In genomic region chr15:73952913-73953750, GRCh38 we compare ENCODE assay signal across 16 cellular contexts. TPM values are rescaled to one million over a fixed set of nuclear protein-coding genes. Genes with fewer than 3 reads are reported as not detected.
A peak's percentile ranks its signal among the peaks of the same experiment; 100 is the strongest.
DNase-seq lines count a peak whose midpoint lies in the region; ATAC-seq and TF ChIP-seq lines count a peak whose summit lies in the region.
"Had no signal": no experiment of that assay in that cellular context is flagged by ENCODE, and none has a peak within 500 bp of the region (broad histone marks: within the 10 kb centered on the region; RNA-seq: fewer than 3 reads in every experiment).

No MANE protein-coding gene starts in this region.

- H3K9ac ChIP-seq in muscle layer of colon (ENCODE audit: low read length) (no peak overlapping the region), endodermal cell (ENCODE audit: extremely low read depth, low read length, poor library complexity, severe bottlenecking) (no peak overlapping the region)

- peak overlapping the region; percentile 95 for H3K27ac ChIP-seq in caudate nucleus (ENCODE audit: low read depth, low read length)
- peak overlapping the region; percentile 41 for H3K27ac ChIP-seq in muscle layer of colon (ENCODE audit: low read depth, low read length)
- H3K27ac ChIP-seq in thoracic aorta = peak overlapping the region; percentile 98 to 99
- no peak overlapping the region for H3K27ac ChIP-seq in endodermal cell (ENCODE audit: low read depth, low read length)
- H3K27ac ChIP-seq: epithelial cell of prostate had no signal

- peak overlapping the region; percentile 46 for H3K27ac Mint-ChIP-seq in activated CD4-positive, alpha-beta T cell treated with anti-CD3 and anti-CD28 coated beads, Interleukin-2, amount 10 ng/mL, durations not matched to agents 7 days and 5 days
- H3K27ac Mint-ChIP-seq in endodermal cell = no peak overlapping the region

- H3K4me3 ChIP-seq in muscle layer of colon (ENCODE audit: low read depth in 1 of 2, low read length in 2 of 2) = no peak overlapping the region
- no peak overlapping the region for H3K4me3 ChIP-seq in thoracic aorta
- H3K4me3 ChIP-seq in endodermal cell (ENCODE audit: low read length) = no peak overlapping the region
- H3K4me3 ChIP-seq: gastrocnemius medialis had no signal

- 89 to 94% methylated on average over 7 to 10 of the region's 10 CpGs for WGBS in endodermal cell (ENCODE audit: insufficient coverage in 1 of 2, insufficient read length in 1 of 2), 2 experiments

- H3K36me3 ChIP-seq in muscle layer of colon (ENCODE audit: insufficient read depth, low read length) (peaks cover 18% of the 10 kb centered on the region), thoracic aorta (peaks cover 23% of the 10 kb centered on the region), endodermal cell (ENCODE audit: control insufficient read depth, insufficient read depth, low read length) (no peaks in the 10 kb centered on the region)
- H3K36me3 ChIP-seq: BE2C had no signal

- no peak for ATAC-seq in thoracic aorta (ENCODE audit: insufficient number of reproducible peaks, low FRiP score, low read depth)
- ATAC-seq in activated T-cell treated with anti-CD3 and anti-CD28 coated beads, Interleukin-2, amount 50 U/mL, for 4 hours = no peak
- ATAC-seq: activated CD4-positive, CD25-positive, alpha-beta regulatory T cell treated with anti-CD3 and anti-CD28 coated beads, Interleukin-2, amount 50 U/mL, for 24 hours; gastrocnemius medialis had no signal

- no peak for TF ChIP-seq CTCF in thoracic aorta (IDR thresholded peaks at IDR 0.05)
- no peak for TF ChIP-seq CTCF in endodermal cell (conservative IDR thresholded peaks at IDR 0.05)

- peaks cover 32% of the 10 kb centered on the region for H3K4me1 Mint-ChIP-seq in activated CD4-positive, alpha-beta T cell treated with anti-CD3 and anti-CD28 coated beads, Interleukin-2, amount 10 ng/mL, durations not matched to agents 7 days and 5 days
- peaks cover 10% of the 10 kb centered on the region for H3K4me1 Mint-ChIP-seq in endodermal cell
- peaks cover 16% of the 10 kb centered on the region for H3K4me1 Mint-ChIP-seq in activated T-cell treated with anti-CD3 and anti-CD28 coated beads, Interleukin-2, amount 50 U/mL, for 4 hours (ENCODE audit: low read depth)

- H3K9me3 ChIP-seq in muscle layer of colon (ENCODE audit: low read length) (no peaks in the 10 kb centered on the region), thoracic aorta (no peaks in the 10 kb centered on the region), endodermal cell (ENCODE audit: control insufficient read depth, low read length) (no peaks in the 10 kb centered on the region)
- H3K9me3 ChIP-seq: BE2C, gastrocnemius medialis had no signal

- H3K4me3 Mint-ChIP-seq in activated CD4-positive, alpha-beta T cell treated with anti-CD3 and anti-CD28 coated beads, Interleukin-2, amount 10 ng/mL, durations not matched to agents 7 days and 5 days = no peak overlapping the region
- H3K4me3 Mint-ChIP-seq in endodermal cell = no peak overlapping the region
- H3K4me3 Mint-ChIP-seq in activated T-cell treated with anti-CD3 and anti-CD28 coated beads, Interleukin-2, amount 50 U/mL, for 4 hours = no peak overlapping the region

- no peak for DNase-seq in activated CD4-positive, alpha-beta T cell treated with anti-CD3 and anti-CD28 coated beads, Interleukin-2, amount 10 ng/mL, durations not matched to agents 7 days and 5 days
- no peak for DNase-seq in activated CD4-positive, alpha-beta T cell treated with anti-CD3 and anti-CD28 coated beads for 1 hour
- DNase-seq in caudate nucleus (lab: John Stamatoyannopoulos, UW) = no peak
- no peak for DNase-seq in thoracic aorta (ENCODE audit: low spot score)
- DNase-seq in KG1 (lab: John Stamatoyannopoulos, UW) = no peak
- DNase-seq in endodermal cell = no peak
- DNase-seq in activated T-cell treated with anti-CD3 and anti-CD28 coated beads, Interleukin-2, amount 50 U/mL, for 4 hours = no peak
- DNase-seq: activated gamma-delta T cell treated with Interleukin-2 at 50 U/mL for 16 hours, BE2C, gastrocnemius medialis, GF-D8, NCI-H524 treated with DMSO at 0.1 percent for 48 hours, T-helper 2 cell had no signal

- no peaks in the 10 kb centered on the region for H3K27me3 Mint-ChIP-seq in activated CD4-positive, alpha-beta T cell treated with anti-CD3 and anti-CD28 coated beads, Interleukin-2, amount 10 ng/mL, durations not matched to agents 7 days and 5 days
- peaks cover 3% of the 10 kb centered on the region for H3K27me3 Mint-ChIP-seq in endodermal cell (ENCODE audit: insufficient read depth)
- no peaks in the 10 kb centered on the region for H3K27me3 Mint-ChIP-seq in activated T-cell treated with anti-CD3 and anti-CD28 coated beads, Interleukin-2, amount 50 U/mL, for 4 hours (ENCODE audit: low read depth)

- H3K9me3 Mint-ChIP-seq in activated CD4-positive, alpha-beta T cell treated with anti-CD3 and anti-CD28 coated beads, Interleukin-2, amount 10 ng/mL, durations not matched to agents 7 days and 5 days = no peaks in the 10 kb centered on the region
- H3K9me3 Mint-ChIP-seq in endodermal cell = no peaks in the 10 kb centered on the region
- no peaks in the 10 kb centered on the region for H3K9me3 Mint-ChIP-seq in activated T-cell treated with anti-CD3 and anti-CD28 coated beads, Interleukin-2, amount 50 U/mL, for 4 hours

- peaks cover 0 to 6% of the 10 kb centered on the region in 2 donors for H3K27me3 ChIP-seq in muscle layer of colon (ENCODE audit: control insufficient read depth in 1 of 2, insufficient read depth in 2 of 2, low read length in 2 of 2)
- H3K27me3 ChIP-seq in thoracic aorta (replicated peaks; ENCODE audit: insufficient read depth) = no peaks in the 10 kb centered on the region
- H3K27me3 ChIP-seq in endodermal cell (ENCODE audit: control insufficient read depth, insufficient read depth, low read length, poor library complexity, severe bottlenecking) = no peaks in the 10 kb centered on the region
- H3K27me3 ChIP-seq: BE2C, gastrocnemius medialis had no signal

- POLR2A ChIA-PET in activated CD4-positive, alpha-beta T cell treated with anti-CD3 and anti-CD28 coated beads, Interleukin-2, amount 10 ng/mL, durations not matched to agents 7 days and 5 days (lab: Charles Lee) = no interaction called here

- no peaks in the 10 kb centered on the region for H3K36me3 Mint-ChIP-seq in activated CD4-positive, alpha-beta T cell treated with anti-CD3 and anti-CD28 coated beads, Interleukin-2, amount 10 ng/mL, durations not matched to agents 7 days and 5 days (ENCODE audit: low read depth)
- peaks cover 3% of the 10 kb centered on the region for H3K36me3 Mint-ChIP-seq in endodermal cell (ENCODE audit: low read depth)
- no peaks in the 10 kb centered on the region for H3K36me3 Mint-ChIP-seq in activated T-cell treated with anti-CD3 and anti-CD28 coated beads, Interleukin-2, amount 50 U/mL, for 4 hours (ENCODE audit: insufficient read depth)

- peaks cover 32% of the 10 kb centered on the region for H3K4me1 ChIP-seq in muscle layer of colon (ENCODE audit: insufficient read depth, low read length)
- H3K4me1 ChIP-seq in thoracic aorta (ENCODE audit: control insufficient read depth in 1 of 2, low read depth in 2 of 2) = peaks cover 31 to 59% of the 10 kb centered on the region in 2 donors
- H3K4me1 ChIP-seq in endodermal cell (ENCODE audit: control insufficient read depth, insufficient read depth, low read length) = peaks cover 3% of the 10 kb centered on the region

- CTCF ChIA-PET in activated CD4-positive, alpha-beta T cell treated with anti-CD3 and anti-CD28 coated beads, Interleukin-2, amount 10 ng/mL, durations not matched to agents 7 days and 5 days (lab: Charles Lee) = interaction anchor here (1.2 kb wide), 1 partner anchor 25 kb away, joined by 3 read pairs; no protein-coding TSS in a partner anchor

RNA-seq across cellular contexts. Expression of gene LOXL1, which starts 26.9 kb away (rescaled TPM):
- total RNA-seq in activated CD4-positive, alpha-beta T cell treated with anti-CD3 and anti-CD28 coated beads, Interleukin-2, amount 10 ng/mL, durations not matched to agents 7 days and 5 days = 1 to 10 TPM; 3.4 to 3.5 TPM
- total RNA-seq in thoracic aorta (100 to 1,000 TPM; 164 to 321 TPM), endodermal cell (10 to 100 TPM; 21.3 to 31.8 TPM)
- polyA plus RNA-seq in endodermal cell (2013, experiment 1 of 2) = 92.7 TPM
- polyA plus RNA-seq in endodermal cell (2013, experiment 2 of 2) = 93.8 TPM
- 1 to 10 TPM in 1 of 3 donors, under 1 TPM in 2; 0.65 to 1.2 (median 0.81) TPM for total RNA-seq in activated T-cell treated with anti-CD3 and anti-CD28 coated beads, Interleukin-2, amount 50 U/mL, for 4 hours

RNA-seq across cellular contexts. Expression of gene STOML1, which starts 39.0 kb away (rescaled TPM):
- 10 to 100 TPM; 12.0 to 12.8 TPM for total RNA-seq in activated CD4-positive, alpha-beta T cell treated with anti-CD3 and anti-CD28 coated beads, Interleukin-2, amount 10 ng/mL, durations not matched to agents 7 days and 5 days
- total RNA-seq in thoracic aorta (10 to 100 TPM; 23.6 to 37.9 TPM), endodermal cell (1 to 10 TPM; 4.4 to 5.5 TPM)
- polyA plus RNA-seq in endodermal cell (2013, experiment 1 of 2) = 7.9 TPM
- polyA plus RNA-seq in endodermal cell (2013, experiment 2 of 2) = 6.8 TPM
- 10 to 100 TPM; 14.6 to 17.9 (median 16.4) TPM for total RNA-seq in activated T-cell treated with anti-CD3 and anti-CD28 coated beads, Interleukin-2, amount 50 U/mL, for 4 hours

RNA-seq across cellular contexts. Expression of gene PML, which starts 41.4 kb away (rescaled TPM):
- 100 to 1,000 TPM; 118 to 122 TPM for total RNA-seq in activated CD4-positive, alpha-beta T cell treated with anti-CD3 and anti-CD28 coated beads, Interleukin-2, amount 10 ng/mL, durations not matched to agents 7 days and 5 days
- total RNA-seq in thoracic aorta (100 to 1,000 TPM in 1 of 2 donors, 10 to 100 TPM in 1; 77.2 to 138 TPM), endodermal cell (10 to 100 TPM; 26.5 to 28.9 TPM)
- polyA plus RNA-seq in endodermal cell (2013, experiment 1 of 2) = 25.5 TPM
- polyA plus RNA-seq in endodermal cell (2013, experiment 2 of 2) = 23.7 TPM
- 10 to 100 TPM; 34.9 to 39.1 (median 34.9) TPM for total RNA-seq in activated T-cell treated with anti-CD3 and anti-CD28 coated beads, Interleukin-2, amount 50 U/mL, for 4 hours

Comparison
In these comparisons a context has a peak if more than half of its experiments do, and no peak if none do; other contexts are left out.
1. RNA of gene LOXL1, which starts 26.9 kb away (total RNA-seq): 164 to 321 TPM in thoracic aorta; 21.3 to 31.8 TPM in endodermal cell, 3.4 to 3.5 TPM in activated CD4-positive, alpha-beta T cell treated with anti-CD3 and anti-CD28 coated beads, Interleukin-2, amount 10 ng/mL, durations not matched to agents 7 days and 5 days and 0.65 to 1.2 TPM in activated T-cell treated with anti-CD3 and anti-CD28 coated beads, Interleukin-2, amount 50 U/mL, for 4 hours; every median in the first group is over 4 times any median in the second.